In genomic region chr10:46264737-46265368, GRCh38 we compare ENCODE assay signal across 2 cellular contexts.
TF ChIP-seq lines count a peak whose summit lies in the region.

No MANE protein-coding gene starts in this region.

TF ChIP-seq in IMR-90, 13 proteins besides CTCF, POLR2A, EP300 and RAD21 (continued from another document):
- TF ChIP-seq NFE2L2 (IDR thresholded peaks at IDR 0.05; ENCODE audit: low read depth, low read length) (no peak), USF2 (IDR thresholded peaks at IDR 0.05; ENCODE audit: low read depth, low read length) (no peak), CEBPB (IDR thresholded peaks at IDR 0.05; ENCODE audit: low read depth, low read length) (no peak), ELK1 (IDR thresholded peaks at IDR 0.05; ENCODE audit: borderline replicate concordance, low read depth, low read length) (no peak), MAZ (IDR thresholded peaks at IDR 0.05; ENCODE audit: borderline replicate concordance, low read depth, low read length) (no peak), MXI1 (IDR thresholded peaks at IDR 0.05; ENCODE audit: borderline replicate concordance, low read depth, low read length) (no peak)

TF ChIP-seq in SK-N-SH treated with all-trans-retinoic acid at 6 μM for 48 hours, 23 proteins besides CTCF, POLR2A, EP300 and RAD21 (continued from another document):
- TF ChIP-seq CREB5 (CRISPR knock-in tag; IDR thresholded peaks at IDR 0.05; ENCODE audit: low read depth) (no peak), ISL1 (CRISPR knock-in tag; IDR thresholded peaks at IDR 0.05) (no peak)
